ENCODE assay signal across 1 cellular context in genomic region chr21:42426424-42426823, GRCh38.
TF ChIP-seq lines count a peak whose summit lies in the region.

No MANE protein-coding gene starts in this region.

TF ChIP-seq in GM12878, 131 proteins besides CTCF, POLR2A, EP300 and RAD21:
- peak; percentile 62; the same call in 1 of the 2 replicates for TF ChIP-seq ZNF592 (IDR thresholded peaks at IDR 0.05)
- TF ChIP-seq ZBTB11 (CRISPR knock-in tag; IDR thresholded peaks at IDR 0.05): 0 out of 2 replicates have a peak, but pooled peaks have one; percentile 13
- peak; percentile 48; the same call in 1 of the 2 replicates for TF ChIP-seq ZNF687 (IDR thresholded peaks at IDR 0.05)
- TF ChIP-seq ETV6 (conservative IDR thresholded peaks at IDR 0.05 in 1 of 2, IDR thresholded peaks at IDR 0.05 in 1 of 2; ENCODE audit: borderline replicate concordance in 1 of 2, low read depth in 1 of 2): 0 out of 4 replicates have a peak, but pooled peaks of 1 of the 2 experiments have one; percentile 29
- no peak for TF ChIP-seq TCF7 (IDR thresholded peaks at IDR 0.05; ENCODE audit: borderline replicate concordance)
- TF ChIP-seq ZBTB4 (CRISPR knock-in tag; IDR thresholded peaks at IDR 0.05): 0 out of 2 replicates have a peak, but pooled peaks have one; percentile 33
- TF ChIP-seq EED (IDR thresholded peaks at IDR 0.05; ENCODE audit: low read depth): peak; percentile 50
- no peak for TF ChIP-seq TCF3 (IDR thresholded peaks at IDR 0.05; ENCODE audit: borderline replicate concordance, insufficient read depth, low read depth, low read length)
- TF ChIP-seq YY1 (IDR thresholded peaks at IDR 0.05; ENCODE audit: low read depth, low read length): 0 out of 2 replicates have a peak, but pooled peaks have one; percentile 10
- TF ChIP-seq BCL3 (IDR thresholded peaks at IDR 0.05; ENCODE audit: borderline replicate concordance, insufficient read depth, low read depth, low read length, poor library complexity, severe bottlenecking): peak; percentile 82
- TF ChIP-seq EGR1 (IDR thresholded peaks at IDR 0.05; ENCODE audit: borderline replicate concordance in 1 of 2, low read depth in 2 of 2, low read length in 2 of 2): no peak
- TF ChIP-seq PKNOX1 (IDR thresholded peaks at IDR 0.05): no peak
- TF ChIP-seq CHD4 (IDR thresholded peaks at IDR 0.05): no peak
- TF ChIP-seq BMI1 (IDR thresholded peaks at IDR 0.05; ENCODE audit: borderline replicate concordance): peak; percentile 36; the same call in 1 of the 2 replicates
TF ChIP-seq in GM12878: peak in this region for 9.
